Comparison of ENCODE assay signal across 22 cellular contexts in genomic region chr6:163730496-163731210, GRCh38.
DNase-seq lines count a peak whose midpoint lies in the region; ATAC-seq, FAIRE-seq and TF ChIP-seq lines count a peak whose summit lies in the region.
"Had no signal": no experiment of that assay in that cellular context is flagged by ENCODE, and none has a peak within 500 bp of the region (broad histone marks: within the 10 kb centered on the region; RNA-seq: fewer than 3 reads in every experiment).

No MANE protein-coding gene starts in this region.

- H3K9ac ChIP-seq in K562 (ENCODE audit: insufficient read depth in 1 of 2, low read depth in 2 of 2, low read length in 2 of 2) (no peak overlapping the region; a peak in 1 of 4 replicates), neural progenitor cell (no peak overlapping the region)

- no peak for TF ChIP-seq RAD21 in K562 (CRISPR knock-in tag; conservative IDR thresholded peaks at IDR 0.05 in 1 of 2, IDR thresholded peaks at IDR 0.05 in 1 of 2)

- BruUV-seq in K562 (replicated peaks; lab: Mats Ljungman, UMichigan): no TSS peak

- H3K4me3 Mint-ChIP-seq in neural progenitor cell: no peak overlapping the region
- H3K4me3 Mint-ChIP-seq: H9 had no signal

- DNase-seq in left ventricle myocardium superior (no peak), Right ventricle myocardium inferior (ENCODE audit: missing footprints) (no peak), K562 (ENCODE audit: extremely low read depth in 1 of 4, low spot score in 3 of 4) (no peak), neural progenitor cell (ENCODE audit: low spot score) (peak; percentile 17), upper lobe of right lung (no peak), NCI-H128 (lab: John Stamatoyannopoulos, UW; ENCODE audit: unreplicated experiment) (no peak)
- DNase-seq: DMS79, H9, KG1, NCI-H1092 treated with DMSO at 0.1 percent for 48 hours, NCI-H146, NCI-H2029, NCI-H226, NCI-H510A treated with DMSO at 0.1 percent for 48 hours, NCI-H748 treated with DMSO at 0.1 percent for 48 hours, PC-9 had no signal

- no peaks in the 10 kb centered on the region for H3K36me3 Mint-ChIP-seq in neural progenitor cell

- H3K9me1 ChIP-seq in K562 (ENCODE audit: control insufficient read depth, insufficient read depth, low read length): peaks cover 3% of the 10 kb centered on the region

- no peak overlapping the region for H3K27ac Mint-ChIP-seq in neural progenitor cell

- H3K4me3 ChIP-seq in K562 (no peak overlapping the region), neural progenitor cell (no peak overlapping the region), upper lobe of right lung (no peak overlapping the region)
- H3K4me3 ChIP-seq: PC-9 had no signal

- peak overlapping the region; percentile 1; the same call in 1 of the 2 replicates for H2AFZ ChIP-seq in K562 (ENCODE audit: low read depth, low read length)
- no peak overlapping the region for H2AFZ ChIP-seq in neural progenitor cell (replicated peaks)
- H2AFZ ChIP-seq: PC-9 had no signal

- FAIRE-seq in K562 (lab: Jason Lieb, UNC): no peak
- FAIRE-seq: D721Med, HepG2 had no signal

- no peak overlapping the region; the same call in 1 of the 2 replicates for H3K4me2 ChIP-seq in K562 (ENCODE audit: insufficient read depth, low read length)
- H3K4me2 ChIP-seq in neural progenitor cell: no peak overlapping the region
- H3K4me2 ChIP-seq: PC-9 had no signal

- no peak overlapping the region for H3K27ac ChIP-seq in K562 (ENCODE audit: extremely low read depth, low read depth, low read length)
- no peak overlapping the region for H3K27ac ChIP-seq in neural progenitor cell
- no peak overlapping the region for H3K27ac ChIP-seq in upper lobe of right lung
- H3K27ac ChIP-seq: HL-60, PC-9, RWPE1 had no signal

- WGBS in K562 (ENCODE audit: insufficient coverage, low coverage, missing lambda C conversion rate): 75% methylated on average over 15 of the region's 15 CpGs

- CTCF ChIA-PET in K562 (lab: Yijun Ruan, JAX; ENCODE audit: low intra/inter-chr PET ratio): no interaction called here

- H3F3A ChIP-seq in neural progenitor cell (ENCODE audit: low read depth): no peaks in the 10 kb centered on the region

- H3K9me3 Mint-ChIP-seq in neural progenitor cell: no peaks in the 10 kb centered on the region
- H3K9me3 Mint-ChIP-seq: H9 had no signal

- TF ChIP-seq CTCF in K562 (IDR thresholded peaks at IDR 0.05 in 2 of 3, conservative IDR thresholded peaks at IDR 0.05 in 1 of 3; ENCODE audit: insufficient read depth in 2 of 3, low read depth in 1 of 3, low read length in 3 of 3): no peak
- TF ChIP-seq CTCF in neural progenitor cell (IDR thresholded peaks at IDR 0.05): no peak
- no peak for TF ChIP-seq CTCF in upper lobe of right lung (IDR thresholded peaks at IDR 0.05)

- H3K27me3 Mint-ChIP-seq in neural progenitor cell (ENCODE audit: insufficient read depth, low read depth): peaks cover 6% of the 10 kb centered on the region

- peak; percentile 17 for ATAC-seq in left ventricle myocardium superior
- ATAC-seq in Right ventricle myocardium inferior: no peak
- ATAC-seq in K562: no peak; the same call in 2 of the 3 replicates
- ATAC-seq in upper lobe of right lung: peak; percentile 8
- ATAC-seq in GM18868 (IDR thresholded peaks at IDR 0.05; ENCODE audit: unreplicated experiment): no peak
- ATAC-seq: HepG2 had no signal

- TF ChIP-seq EP300 in K562 (IDR thresholded peaks at IDR 0.05; ENCODE audit: low read length): no peak

- H4K20me1 ChIP-seq in K562 (replicated peaks; ENCODE audit: control insufficient read depth, insufficient read depth, low read length) (peaks cover 8% of the 10 kb centered on the region; the same call in 1 of the 2 replicates), neural progenitor cell (ENCODE audit: low read depth) (no peaks in the 10 kb centered on the region)

- intact Hi-C loops in left ventricle myocardium superior (cut with micrococcal nuclease) (no loop called here), Right ventricle myocardium inferior (cut with DNase I) (no loop called here), K562 (cut with micrococcal nuclease) (no loop called here), upper lobe of right lung (cut with DNase I) (no loop called here)

- POLR2A ChIA-PET in K562 (lab: Yijun Ruan, JAX): interaction anchor here (0.5 to 0.9 kb wide), 3 partner anchors 15 to 16 kb away, joined by 3 to 6 read pairs (median 3); no protein-coding TSS in a partner anchor

- H3K9me3 ChIP-seq in K562 (replicated peaks; ENCODE audit: control insufficient read depth, insufficient read depth, low read depth, low read length) (no peaks in the 10 kb centered on the region), neural progenitor cell (ENCODE audit: low read depth) (no peaks in the 10 kb centered on the region), upper lobe of right lung (no peaks in the 10 kb centered on the region)
- H3K9me3 ChIP-seq: BE2C had no signal

- TF ChIP-seq POLR2A in K562 (conservative IDR thresholded peaks at IDR 0.05): no peak

- H3K27me3 ChIP-seq in K562 (ENCODE audit: control insufficient read depth in 2 of 2, insufficient read depth in 2 of 2, low read length in 2 of 2) (peaks cover 2 to 27% of the 10 kb centered on the region in 2 experiments; a peak in 3 of 5 replicates), neural progenitor cell (no peaks in the 10 kb centered on the region), upper lobe of right lung (no peaks in the 10 kb centered on the region)
- H3K27me3 ChIP-seq: BE2C had no signal

- in situ Hi-C loops in K562 (cut with MboI): no loop called here

- peaks cover 28% of the 10 kb centered on the region for H3K4me1 Mint-ChIP-seq in neural progenitor cell

- H3K36me3 ChIP-seq in K562 (ENCODE audit: control insufficient read depth, insufficient read depth, low read length) (no peaks in the 10 kb centered on the region), neural progenitor cell (no peaks in the 10 kb centered on the region), upper lobe of right lung (no peaks in the 10 kb centered on the region)
- H3K36me3 ChIP-seq: BE2C had no signal

- H3K4me1 ChIP-seq in K562 (replicated peaks in 1 of 2; ENCODE audit: control insufficient read depth in 2 of 2, insufficient read depth in 2 of 2, low read length in 2 of 2) (peaks cover 22% of the 10 kb centered on the region in 2 experiments; a peak in 4 of 5 replicates), neural progenitor cell (no peaks in the 10 kb centered on the region), upper lobe of right lung (no peaks in the 10 kb centered on the region)

- H3K79me2 ChIP-seq in K562 (ENCODE audit: control insufficient read depth, insufficient read depth, low read length) (no peaks in the 10 kb centered on the region), neural progenitor cell (ENCODE audit: low read depth) (no peaks in the 10 kb centered on the region)

TF ChIP-seq in K562, 482 proteins besides CTCF, POLR2A, EP300 and RAD21:
- TF ChIP-seq SNIP1 (IDR thresholded peaks at IDR 0.05; ENCODE audit: low read depth): no peak

Comparison
In these comparisons a context has a peak if more than half of its experiments do, and no peak if none do; other contexts are left out.
1. ATAC-seq: peak in left ventricle myocardium superior (single experiment) and upper lobe of right lung (single experiment); none in Right ventricle myocardium inferior (single experiment), K562 (single experiment) and GM18868 (single experiment).